In genomic region chr1:46453449-46453848, GRCh38 we compare ENCODE assay signal across 24 cellular contexts. TPM values are rescaled to one million over a fixed set of nuclear protein-coding genes. Genes with fewer than 3 reads are reported as not detected.
"Had no signal": no experiment of that assay in that cellular context is flagged by ENCODE, and none has a peak within 500 bp of the region (broad histone marks: within the 10 kb centered on the region; RNA-seq: fewer than 3 reads in every experiment).

No MANE protein-coding gene starts in this region.

- H3K4me3 Mint-ChIP-seq: activated CD8-positive, alpha-beta T cell treated with anti-CD3 and anti-CD28 coated beads, Interleukin-2, amount 10 ng/mL, durations not matched to agents 7 days and 5 days; activated naive CD4-positive, alpha-beta T cell treated with anti-CD3 and anti-CD28 coated beads, Interleukin-2, amount 50 U/mL, for 24 hours; activated T-cell treated with anti-CD3 and anti-CD28 coated beads, Interleukin-2, amount 50 U/mL, for 24 hours; activated T-helper 1 cell treated with anti-CD3 and anti-CD28 coated beads, Interleukin-12 subunit alpha, Interleukin-12 subunit beta, Interleukin-2, Interleukin-4 antibody, amounts not matched to agents 30 ng/mL and 10 ng/mL and 1 ng/mL, durations not matched to agents 14 hours and 24 hours and 36 hours; brain; central memory CD8-positive, alpha-beta T cell; T-helper 1 cell treated with Interleukin-12 subunit alpha and Interleukin-12 subunit beta and Interleukin-4 antibody, amounts not matched to agents 30 μg/mL and 1 μg/mL, for 36 hours had no signal

- H3K36me3 ChIP-seq: Peyer's patch had no signal

- ATAC-seq: activated CD8-positive, alpha-beta T cell treated with anti-CD3 and anti-CD28 coated beads, Interleukin-2, amount 10 ng/mL, durations not matched to agents 7 days and 5 days had no signal

- H3K27me3 ChIP-seq: Peyer's patch had no signal

- H3K9me3 Mint-ChIP-seq: activated naive CD4-positive, alpha-beta T cell treated with anti-CD3 and anti-CD28 coated beads, Interleukin-2, amount 50 U/mL, for 24 hours; activated T-cell treated with anti-CD3 and anti-CD28 coated beads, Interleukin-2, amount 50 U/mL, for 24 hours; activated T-helper 1 cell treated with anti-CD3 and anti-CD28 coated beads, Interleukin-12 subunit alpha, Interleukin-12 subunit beta, Interleukin-2, Interleukin-4 antibody, amounts not matched to agents 30 ng/mL and 10 ng/mL and 1 ng/mL, durations not matched to agents 14 hours and 24 hours and 36 hours; central memory CD8-positive, alpha-beta T cell; T-helper 1 cell treated with Interleukin-12 subunit alpha and Interleukin-12 subunit beta and Interleukin-4 antibody, amounts not matched to agents 30 μg/mL and 1 μg/mL, for 36 hours; WTC11 had no signal

- H3K9me3 ChIP-seq: Peyer's patch had no signal

- H3K27ac Mint-ChIP-seq: activated CD8-positive, alpha-beta T cell treated with anti-CD3 and anti-CD28 coated beads, Interleukin-2, amount 10 ng/mL, durations not matched to agents 7 days and 5 days; activated naive CD4-positive, alpha-beta T cell treated with anti-CD3 and anti-CD28 coated beads, Interleukin-2, amount 50 U/mL, for 24 hours; activated T-cell treated with anti-CD3 and anti-CD28 coated beads, Interleukin-2, amount 50 U/mL, for 24 hours; activated T-helper 1 cell treated with anti-CD3 and anti-CD28 coated beads, Interleukin-12 subunit alpha, Interleukin-12 subunit beta, Interleukin-2, Interleukin-4 antibody, amounts not matched to agents 30 ng/mL and 10 ng/mL and 1 ng/mL, durations not matched to agents 14 hours and 24 hours and 36 hours; T-helper 1 cell treated with Interleukin-12 subunit alpha and Interleukin-12 subunit beta and Interleukin-4 antibody, amounts not matched to agents 30 μg/mL and 1 μg/mL, for 36 hours; WTC11 had no signal

- H3K36me3 Mint-ChIP-seq: brain, WTC11 had no signal

- H3K4me3 ChIP-seq: Peyer's patch had no signal

- H3K27ac ChIP-seq: Peyer's patch, RWPE1 had no signal

- DNase-seq: activated CD4-positive, alpha-beta T cell treated with anti-CD3 and anti-CD28 coated beads for 48 hours; activated CD4-positive, alpha-beta T cell treated with anti-CD3 and anti-CD28 coated beads, Interleukin-2, amount 50 U/mL, for 4 hours; activated CD4-positive, CD25-positive, alpha-beta regulatory T cell treated with anti-CD3 and anti-CD28 coated beads, Interleukin-2, amount 50 U/mL, for 72 hours; activated CD8-positive, alpha-beta memory T cell treated with anti-CD3 and anti-CD28 coated beads, Interleukin-2, amount 50 U/mL, for 48 hours; activated CD8-positive, alpha-beta T cell treated with anti-CD3 and anti-CD28 coated beads, Interleukin-2, amount 10 ng/mL, durations not matched to agents 7 days and 5 days; activated effector memory CD4-positive, alpha-beta T cell treated with Interleukin-2 at 50 U/mL for 16 hours; activated naive CD4-positive, alpha-beta T cell; activated T-cell treated with anti-CD3 and anti-CD28 coated beads, Interleukin-2, amount 50 U/mL, for 24 hours; NCI-H1092; NCI-H2029; NCI-H345; NK-92 treated with Interleukin-12 subunit alpha and Interleukin-12 subunit beta, amount 100 ng/mL, for 24 hours; OCI-M1; Peyer's patch; SHP77 treated with DMSO at 0.1 percent for 48 hours had no signal

RNA-seq across cellular contexts. Expression of gene DMBX1, which starts 36.2 kb away (rescaled TPM):
- total RNA-seq: activated T-helper 1 cell treated with anti-CD3 and anti-CD28 coated beads, Interleukin-12 subunit alpha, Interleukin-12 subunit beta, Interleukin-2, Interleukin-4 antibody, amounts not matched to agents 30 ng/mL and 10 ng/mL and 1 ng/mL, durations not matched to agents 14 hours and 24 hours and 36 hours; LHCN-M2; MCF 10A; Peyer's patch had no signal

RNA-seq across cellular contexts. Expression of gene FAAH, which starts 59.3 kb away (rescaled TPM):
- total RNA-seq: LHCN-M2 had no signal
